Comparison of ENCODE assay signal across 29 cellular contexts in the genomic region with DNA sequence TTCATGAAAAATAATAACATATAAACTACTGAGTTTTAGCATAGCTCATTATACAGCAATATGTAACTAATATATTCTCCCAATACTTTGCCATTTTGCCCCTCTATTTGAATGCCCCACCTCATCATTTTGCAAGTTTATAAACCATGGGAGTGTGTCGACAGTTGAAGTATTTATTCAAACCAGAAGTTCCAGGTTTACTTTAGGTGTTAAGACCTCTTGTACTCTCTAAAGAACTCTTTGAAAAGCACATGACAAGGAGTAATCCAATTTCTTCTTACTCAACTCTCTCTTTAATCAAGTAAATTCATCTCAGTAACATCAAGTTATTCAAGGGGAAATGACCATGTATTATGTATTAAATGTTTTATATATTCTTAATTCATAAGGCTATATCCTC.
"Had no signal": no experiment of that assay in that cellular context is flagged by ENCODE, and none has a peak within 500 bp of the region (broad histone marks: within the 10 kb centered on the region; RNA-seq: fewer than 3 reads in every experiment).

No MANE protein-coding gene starts in this region.

- H3K4me3 ChIP-seq: ascending aorta, cardiac muscle cell had no signal

- H3K4me1 ChIP-seq: ascending aorta had no signal

- H3K9me3 ChIP-seq: ascending aorta had no signal

- ATAC-seq: activated CD8-positive, alpha-beta memory T cell treated with anti-CD3 and anti-CD28 coated beads, Interleukin-2, amount 10 ng/mL, durations not matched to agents 7 days and 5 days; activated CD8-positive, alpha-beta T cell treated with anti-CD3 and anti-CD28 coated beads for 36 hours; activated naive CD8-positive, alpha-beta T cell treated with anti-CD3 and anti-CD28 coated beads, Interleukin-2, amount 50 U/mL, for 24 hours had no signal

- H3K27me3 ChIP-seq: ascending aorta, cardiac muscle cell had no signal

- DNase-seq: activated B cell treated with CpG ODN at 0.5 μM for 24 hours; activated CD4-positive, alpha-beta memory T cell treated with anti-CD3 and anti-CD28 coated beads for 36 hours; activated CD4-positive, alpha-beta T cell treated with anti-CD3 and anti-CD28 coated beads for 4 hours; activated CD4-positive, alpha-beta T cell treated with anti-CD3 and anti-CD28 coated beads, Interleukin-2, amount 10 ng/mL, durations not matched to agents 24 days and 14 days; activated CD4-positive, alpha-beta T cell treated with anti-CD3 and anti-CD28 coated beads, Interleukin-2, amount 50 U/mL, for 1 hour; activated CD4-positive, alpha-beta T cell treated with anti-CD3 and anti-CD28 coated beads, Interleukin-2, amount 50 U/mL, for 4 hours; activated CD4-positive, CD25-positive, alpha-beta regulatory T cell treated with anti-CD3 and anti-CD28 coated beads, Interleukin-2, amount 50 U/mL, for 72 hours; activated CD8-positive, alpha-beta memory T cell treated with anti-CD3 and anti-CD28 coated beads for 24 hours; activated CD8-positive, alpha-beta memory T cell treated with anti-CD3 and anti-CD28 coated beads, Interleukin-2, amount 10 ng/mL, durations not matched to agents 7 days and 5 days; activated CD8-positive, alpha-beta memory T cell treated with anti-CD3 and anti-CD28 coated beads, Interleukin-2, amount 50 U/mL, for 48 hours; activated CD8-positive, alpha-beta T cell treated with anti-CD3 and anti-CD28 coated beads for 36 hours; activated effector memory CD4-positive, alpha-beta T cell treated with Interleukin-2 at 50 U/mL for 16 hours; activated gamma-delta T cell; activated naive CD4-positive, alpha-beta T cell treated with anti-CD3 and anti-CD28 coated beads, Interleukin-2, amount 10 ng/mL, durations not matched to agents 7 days and 5 days; activated naive CD4-positive, alpha-beta T cell treated with Interleukin-2 at 50 U/mL for 16 hours; activated naive CD8-positive, alpha-beta T cell treated with anti-CD3 and anti-CD28 coated beads, Interleukin-2, amount 10 ng/mL, durations not matched to agents 7 days and 5 days; activated naive CD8-positive, alpha-beta T cell treated with anti-CD3 and anti-CD28 coated beads, Interleukin-2, amount 50 U/mL, for 24 hours; activated T-cell treated with anti-CD3 and anti-CD28 coated beads, Interleukin-2, amount 50 U/mL, for 24 hours; activated T-cell treated with anti-CD3 and anti-CD28 coated beads, Interleukin-2, amount 50 U/mL, for 48 hours; amygdala; anterior cingulate cortex; caudate nucleus; SW 1271; T-helper 1 cell; T-helper 2 cell; T-helper 9 cell had no signal

- H3K36me3 ChIP-seq: ascending aorta, cardiac muscle cell had no signal

- H3K27ac ChIP-seq: ascending aorta, cardiac muscle cell, VCaP had no signal
